13 cellular contexts compared by ENCODE assay signal in genomic region chr2:232521524-232521923, GRCh38. TPM values are rescaled to one million over a fixed set of nuclear protein-coding genes. Genes with fewer than 3 reads are reported as not detected.
DNase-seq lines count a peak whose midpoint lies in the region; ATAC-seq, FAIRE-seq and TF ChIP-seq lines count a peak whose summit lies in the region.
"Had no signal": no experiment of that assay in that cellular context is flagged by ENCODE, and none has a peak within 500 bp of the region (broad histone marks: within the 10 kb centered on the region; RNA-seq: fewer than 3 reads in every experiment).

No MANE protein-coding gene starts in this region.

- peaks cover 0 to 35% (median 15%) of the 10 kb centered on the region in 11 experiments; a peak in 19 of 22 replicates for H4K20me1 ChIP-seq in BLaER1 treated with 17β-estradiol and CSF1 and Interleukin-3, amounts not matched to agents 10 nM and 100 nM
- peaks cover 3 to 4% of the 10 kb centered on the region in 2 experiments for H4K20me1 ChIP-seq in H1 (replicated peaks in 1 of 2; ENCODE audit: control insufficient read depth in 1 of 2, insufficient read depth in 2 of 2, low read length in 2 of 2)

- peaks cover 10% of the 10 kb centered on the region; the same call in 1 of the 2 replicates for H3K23me2 ChIP-seq in H1 (ENCODE audit: low read depth, low read length)

- no peak overlapping the region for H2BK120ac ChIP-seq in H1 (replicated peaks; ENCODE audit: low read depth, low read length)
- no peak overlapping the region for H2BK120ac ChIP-seq in neuronal stem cell (ENCODE audit: low read depth, low read length)

- no peak for TF ChIP-seq EP300 in H1 (IDR thresholded peaks at IDR 0.05; ENCODE audit: borderline replicate concordance in 1 of 2, low read depth in 2 of 2, low read length in 2 of 2)

- H2BK15ac ChIP-seq in H1 (ENCODE audit: low read length) (peak overlapping the region; percentile 72; the same call in 1 of the 2 replicates), neuronal stem cell (ENCODE audit: low read length) (no peak overlapping the region)

- H3K4ac ChIP-seq in H1 (replicated peaks; ENCODE audit: insufficient read length, low read depth, low read length) (peak overlapping the region; percentile 69), neuronal stem cell (ENCODE audit: low read length) (no peak overlapping the region)

- H2BK20ac ChIP-seq in H1 (ENCODE audit: low read length), result no peak overlapping the region

- FAIRE-seq in H1 (lab: Jason Lieb, UNC), result no peak
- FAIRE-seq: islet of Langerhans had no signal

- ATAC-seq in GM21360 (IDR thresholded peaks at IDR 0.05; ENCODE audit: unreplicated experiment), result no peak
- ATAC-seq in HG02642 (IDR thresholded peaks at IDR 0.05; ENCODE audit: poor library complexity, unreplicated experiment), result no peak

- 75% methylated on average over 15 of the region's 15 CpGs for WGBS in HUES64
- 78% methylated on average over 15 of the region's 15 CpGs; no CpG with 5 or more reads in 1 of the 2 experiments for WGBS in H1 (ENCODE audit: extremely low coverage in 1 of 2, insufficient coverage in 1 of 2, insufficient read length in 1 of 2, insufficient replicate concordance in 2 of 2, low coverage in 1 of 2, low lambda C conversion rate in 2 of 2, missing lambda C conversion rate in 1 of 2), 2 experiments
- no CpG with 5 or more reads among the region's 15 CpGs for WGBS in neuronal stem cell (ENCODE audit: extremely low coverage in 2 of 2, insufficient read length in 2 of 2, insufficient replicate concordance in 1 of 2), 2 donors

- H3K56ac ChIP-seq in H1 (replicated peaks; ENCODE audit: insufficient read length, low read depth, low read length), result no peak overlapping the region

- POLR2A ChIA-PET in H1 (lab: Charles Lee; ENCODE audit: partially characterized antibody), result interaction anchor here (1.0 to 1.3 kb wide), 3 partner anchors 20 to 35 kb away, joined by 4 read pairs; no protein-coding TSS in a partner anchor

- H4K91ac ChIP-seq in H1 (replicated peaks; ENCODE audit: insufficient read length, low read length) (no peak overlapping the region), neuronal stem cell (ENCODE audit: low read depth, low read length, poor library complexity) (no peak overlapping the region)

- peak overlapping the region; percentile 87 to 100 (median 94); a peak in 21 of 22 replicates for H3K4me2 ChIP-seq in BLaER1 treated with 17β-estradiol and CSF1 and Interleukin-3, amounts not matched to agents 10 nM and 100 nM
- H3K4me2 ChIP-seq in H1 (ENCODE audit: insufficient read depth in 1 of 2, low read depth in 2 of 2, low read length in 2 of 2) (peak overlapping the region; percentile 23 to 83; a peak in 3 of 4 replicates), neuronal stem cell (ENCODE audit: insufficient read depth, low read length, poor library complexity, severe bottlenecking) (peak overlapping the region; percentile 67)

- H2AK5ac ChIP-seq in H1 (ENCODE audit: low read depth, low read length) (no peak overlapping the region; the same call in 1 of the 2 replicates), neuronal stem cell (ENCODE audit: low read depth, low read length) (no peak overlapping the region)

- H3K9ac ChIP-seq in BLaER1 treated with 17β-estradiol and CSF1 and Interleukin-3, amounts not matched to agents 10 nM and 100 nM, result peak overlapping the region in 2 of 11 experiments; percentile 42 to 43; a peak in 1 of 22 replicates
- H3K9ac ChIP-seq in HUES64 (ENCODE audit: low read depth, low read length) (no peak overlapping the region), H1 (replicated peaks in 1 of 4; ENCODE audit: extremely low read depth in 1 of 4, low read depth in 3 of 4, low read length in 3 of 4) (no peak overlapping the region), neuronal stem cell (ENCODE audit: low read depth, low read length, poor library complexity) (peak overlapping the region; percentile 73)

- no peak overlapping the region for H2AFZ ChIP-seq in H1 (ENCODE audit: low read length)
- no peak overlapping the region for H2AFZ ChIP-seq in neuronal stem cell (ENCODE audit: low read length)

- H3K79me1 ChIP-seq in H1 (ENCODE audit: low read depth, low read length) (no peaks in the 10 kb centered on the region), neuronal stem cell (ENCODE audit: low read depth, low read length) (peaks cover 2% of the 10 kb centered on the region)

- H3K18ac ChIP-seq in H1 (ENCODE audit: extremely low read depth, low read length), result no peak overlapping the region
- peak overlapping the region; percentile 54 for H3K18ac ChIP-seq in neuronal stem cell (ENCODE audit: low read length)

- H3K14ac ChIP-seq in H1 (ENCODE audit: insufficient read length) (no peak overlapping the region), neuronal stem cell (ENCODE audit: low read length) (no peak overlapping the region)

- H4K5ac ChIP-seq in H1 (ENCODE audit: insufficient read length, low read depth, low read length), result no peak overlapping the region

- TF ChIP-seq CTCF in H1 (IDR thresholded peaks at IDR 0.05; ENCODE audit: control extremely low read depth in 1 of 3, insufficient read depth in 1 of 3, low read depth in 1 of 3, low read length in 3 of 3) (no peak), GM13977 (IDR thresholded peaks at IDR 0.05; ENCODE audit: extremely low read depth, insufficient read depth, missing control alignments) (no peak)

- no peak for DNase-seq in H1 (ENCODE audit: low read depth in 1 of 2, low spot score in 2 of 2)
- no peak for DNase-seq in neuronal stem cell (ENCODE audit: low spot score)
- DNase-seq in GM13977 (ENCODE audit: low spot score), result no peak
- DNase-seq: KG1, NCI-H1105, NCI-H2171 treated with DMSO at 0.1 percent for 48 hours had no signal

- peak overlapping the region; percentile 87; the same call in 1 of the 2 replicates for H2BK12ac ChIP-seq in H1 (ENCODE audit: low read depth, low read length)
- H2BK12ac ChIP-seq in neuronal stem cell (ENCODE audit: low read length), result peak overlapping the region; percentile 59

- CTCF ChIA-PET in H1 (lab: Charles Lee; ENCODE audit: partially characterized antibody), result interaction anchor here (0.6 to 10.6 kb wide), 41 partner anchors 13 to 928 kb away, joined by 3 to 176 read pairs (median 5); partner anchors contain the start of genes ALPI and CHRNG

- H3K27me3 ChIP-seq in BLaER1 treated with 17β-estradiol and CSF1 and Interleukin-3, amounts not matched to agents 10 nM and 100 nM, result peaks cover 33 to 47% (median 38%) of the 10 kb centered on the region in 11 experiments
- peaks cover 70% of the 10 kb centered on the region for H3K27me3 ChIP-seq in HUES64 (ENCODE audit: insufficient read depth, low read length)
- peaks cover 19 to 43% (median 37%) of the 10 kb centered on the region in 4 experiments for H3K27me3 ChIP-seq in H1 (replicated peaks in 1 of 4; ENCODE audit: control insufficient read depth in 3 of 4, extremely low read depth in 1 of 4, insufficient read depth in 3 of 4, low read length in 3 of 4)
- H3K27me3 ChIP-seq in neuronal stem cell (ENCODE audit: control insufficient read depth in 3 of 3, insufficient read depth in 3 of 3, low read depth in 1 of 3, low read length in 3 of 3), result peaks cover 17 to 77% (median 33%) of the 10 kb centered on the region in 3 experiments

- no peaks in the 10 kb centered on the region for H3K9me3 ChIP-seq in BLaER1 treated with 17β-estradiol and CSF1 and Interleukin-3, amounts not matched to agents 10 nM and 100 nM (replicated peaks in 1 of 11)
- H3K9me3 ChIP-seq in HUES64 (ENCODE audit: insufficient read depth, low read depth, low read length) (no peaks in the 10 kb centered on the region), H1 (ENCODE audit: insufficient read depth in 2 of 2, low read depth in 1 of 2, low read length in 1 of 2) (no peaks in the 10 kb centered on the region), neuronal stem cell (replicated peaks in 1 of 2; ENCODE audit: control insufficient read depth in 2 of 2, insufficient read depth in 1 of 2, low read depth in 1 of 2, low read length in 2 of 2) (no peaks in the 10 kb centered on the region)

- peak overlapping the region; percentile 35; the same call in 1 of the 2 replicates for H4K8ac ChIP-seq in H1 (ENCODE audit: extremely low read depth, insufficient read depth, low read length)
- H4K8ac ChIP-seq in neuronal stem cell (ENCODE audit: low read depth, low read length), result no peak overlapping the region

- H3K27ac ChIP-seq in BLaER1 treated with 17β-estradiol and CSF1 and Interleukin-3, amounts not matched to agents 10 nM and 100 nM, result no peak overlapping the region
- H3K27ac ChIP-seq in HUES64 (ENCODE audit: low read depth, low read length), result no peak overlapping the region
- H3K27ac ChIP-seq in H1 (ENCODE audit: low read depth, low read length), result no peak overlapping the region
- no peak overlapping the region for H3K27ac ChIP-seq in neuronal stem cell (replicated peaks; ENCODE audit: low read length)

- in situ Hi-C loops in GM13977 (cut with MboI; ENCODE audit: low pct_unique_long_range_greater_than_20kb, low sequenced_read_pairs, unreplicated experiment), result no loop called here

- TF ChIP-seq POLR2A in H1 (IDR thresholded peaks at IDR 0.05; ENCODE audit: control extremely low read depth in 1 of 2, low read depth in 2 of 2, low read length in 2 of 2), result no peak

- TF ChIP-seq RAD21 in H1 (IDR thresholded peaks at IDR 0.05 in 1 of 2, conservative IDR thresholded peaks at IDR 0.05 in 1 of 2; ENCODE audit: low read depth in 2 of 2, low read length in 2 of 2), result no peak

- H3K4me1 ChIP-seq in BLaER1 treated with 17β-estradiol and CSF1 and Interleukin-3, amounts not matched to agents 10 nM and 100 nM, result peaks cover 21 to 46% (median 38%) of the 10 kb centered on the region in 10 experiments; a peak in 19 of 20 replicates
- H3K4me1 ChIP-seq in HUES64 (ENCODE audit: insufficient read depth, low read length) (peaks cover 3% of the 10 kb centered on the region), H1 (replicated peaks in 1 of 4; ENCODE audit: control insufficient read depth in 3 of 4, insufficient read depth in 4 of 4, low read length in 3 of 4) (peaks cover 0 to 22% (median 9%) of the 10 kb centered on the region in 4 experiments; a peak in 6 of 7 replicates), neuronal stem cell (ENCODE audit: control insufficient read depth in 2 of 2, insufficient read depth in 1 of 2, low read depth in 1 of 2, low read length in 2 of 2) (peaks cover 6 to 13% of the 10 kb centered on the region in 2 donors)

- H2BK5ac ChIP-seq in H1 (ENCODE audit: low read depth, low read length) (no peak overlapping the region), neuronal stem cell (ENCODE audit: low read length) (no peak overlapping the region)

- no peaks in the 10 kb centered on the region for H3K36me3 ChIP-seq in BLaER1 treated with 17β-estradiol and CSF1 and Interleukin-3, amounts not matched to agents 10 nM and 100 nM
- H3K36me3 ChIP-seq in HUES64 (ENCODE audit: insufficient read depth, low read length) (no peaks in the 10 kb centered on the region), H1 (ENCODE audit: control insufficient read depth in 2 of 4, insufficient read depth in 4 of 4, low read length in 3 of 4) (no peaks in the 10 kb centered on the region), neuronal stem cell (replicated peaks in 1 of 2; ENCODE audit: control insufficient read depth in 2 of 2, insufficient read depth in 2 of 2, low read length in 2 of 2) (no peaks in the 10 kb centered on the region)

- H3K4me3 ChIP-seq in BLaER1 treated with 17β-estradiol and CSF1 and Interleukin-3, amounts not matched to agents 10 nM and 100 nM, result peak overlapping the region in 3 of 10 experiments; percentile 48 to 56 (median 51); a peak in 6 of 20 replicates
- H3K4me3 ChIP-seq in HUES64 (ENCODE audit: low read length), result peak overlapping the region; percentile 37; the same call in 1 of the 2 replicates
- H3K4me3 ChIP-seq in H1 (ENCODE audit: extremely low read depth in 1 of 4, insufficient read depth in 2 of 4, low read depth in 3 of 4, low read length in 4 of 4), result peak overlapping the region in 1 of 4 experiments; percentile 55; a peak in 2 of 8 replicates
- no peak overlapping the region for H3K4me3 ChIP-seq in neuronal stem cell (ENCODE audit: low read length in 2 of 2)

- no peak overlapping the region for H3K23ac ChIP-seq in H1 (ENCODE audit: insufficient read length)
- no peak overlapping the region for H3K23ac ChIP-seq in neuronal stem cell (ENCODE audit: low read depth, low read length, poor library complexity)

- no peaks in the 10 kb centered on the region for H3K79me2 ChIP-seq in H1 (ENCODE audit: control insufficient read depth in 1 of 2, insufficient read depth in 2 of 2, low read length in 2 of 2)

RNA-seq across cellular contexts. Expression of gene PRSS56, which starts 1.3 kb away (rescaled TPM):
- polyA plus RNA-seq in HUES64 (2013, experiment 1 of 2), result 0.10 TPM
- not detected for polyA plus RNA-seq in HUES64 (2013, experiment 2 of 2)
- total RNA-seq in H1 (2021; fragmentation: NEBNext Ultra II Directional; extraction: Animal tissue kit (Norgen Biotek cat#: 25700)), result not detected in 2 replicates
- 0.03 and 0.11 TPM in 2 replicates for polyA plus RNA-seq in H1 (2011; rRNA removed)
- 0.09 TPM for polyA plus RNA-seq in H1 (2011; cell fraction: cytosol; rRNA removed)
- 0.14 TPM for polyA plus RNA-seq in H1 (2011; cell fraction: nucleus; rRNA removed)
- 0.17 TPM in 1 of 4 replicates, not detected in the others for polyA plus RNA-seq in H1 (2012, experiment 1 of 2)
- polyA plus RNA-seq in H1 (2012, experiment 2 of 2), result not detected
- not detected for polyA plus RNA-seq in H1 (2013, experiment 1 of 2)
- not detected for polyA plus RNA-seq in H1 (2013, experiment 2 of 2)
- not detected in 2 replicates for polyA minus RNA-seq in H1 (2011; rRNA and poly(A)+ RNA removed)
- not detected for polyA minus RNA-seq in H1 (2011; cell fraction: cytosol; rRNA and poly(A)+ RNA removed)
- not detected for polyA minus RNA-seq in H1 (2011; cell fraction: nucleus; rRNA and poly(A)+ RNA removed)
- not detected for polyA plus RNA-seq in neuronal stem cell (2013, experiment 1 of 2)
- not detected for polyA plus RNA-seq in neuronal stem cell (2013, experiment 2 of 2)
- polyA plus RNA-seq: BJ had no signal

RNA-seq across cellular contexts. Expression of gene CHRND, which starts 4.4 kb away (rescaled TPM):
- 0.05 TPM for polyA plus RNA-seq in HUES64 (2013, experiment 1 of 2)
- 0.19 TPM for polyA plus RNA-seq in HUES64 (2013, experiment 2 of 2)
- not detected in 2 replicates for total RNA-seq in H1 (2021; fragmentation: NEBNext Ultra II Directional; extraction: Animal tissue kit (Norgen Biotek cat#: 25700))
- polyA plus RNA-seq in H1 (2011; rRNA removed), result 0.11 and 0.24 TPM in 2 replicates
- 0.21 TPM for polyA plus RNA-seq in H1 (2011; cell fraction: cytosol; rRNA removed)
- 0.40 TPM for polyA plus RNA-seq in H1 (2011; cell fraction: nucleus; rRNA removed)
- polyA plus RNA-seq in H1 (2012, experiment 1 of 2), result 0.09 to 0.27 TPM (median 0.13 TPM) in 3 of 4 replicates, not detected in the other
- polyA plus RNA-seq in H1 (2012, experiment 2 of 2), result 0.35 TPM
- 0.12 TPM for polyA plus RNA-seq in H1 (2013, experiment 1 of 2)
- 0.11 TPM for polyA plus RNA-seq in H1 (2013, experiment 2 of 2)
- polyA minus RNA-seq in H1 (2011; rRNA and poly(A)+ RNA removed), result 0.06 TPM in 1 of 2 replicates, not detected in the other
- not detected for polyA minus RNA-seq in H1 (2011; cell fraction: cytosol; rRNA and poly(A)+ RNA removed)
- not detected for polyA minus RNA-seq in H1 (2011; cell fraction: nucleus; rRNA and poly(A)+ RNA removed)
- 0.18 TPM for polyA plus RNA-seq in neuronal stem cell (2013, experiment 1 of 2)
- polyA plus RNA-seq in neuronal stem cell (2013, experiment 2 of 2), result 0.14 TPM
- polyA plus RNA-seq: BJ had no signal

RNA-seq across cellular contexts. Expression of gene CHRNG, which starts 18.0 kb away (rescaled TPM):
- not detected for polyA plus RNA-seq in HUES64 (2013, experiment 1 of 2)
- polyA plus RNA-seq in HUES64 (2013, experiment 2 of 2), result not detected
- total RNA-seq in H1 (2021; fragmentation: NEBNext Ultra II Directional; extraction: Animal tissue kit (Norgen Biotek cat#: 25700)), result not detected in 2 replicates
- 0.05 TPM in 2 replicates for polyA plus RNA-seq in H1 (2011; rRNA removed)
- polyA plus RNA-seq in H1 (2011; cell fraction: cytosol; rRNA removed), result 0.08 TPM
- 0.14 TPM for polyA plus RNA-seq in H1 (2011; cell fraction: nucleus; rRNA removed)
- 0.09 to 0.12 TPM in 2 of 4 replicates, not detected in the others for polyA plus RNA-seq in H1 (2012, experiment 1 of 2)
- not detected for polyA plus RNA-seq in H1 (2012, experiment 2 of 2)
- 0.02 TPM for polyA plus RNA-seq in H1 (2013, experiment 1 of 2)
- not detected for polyA plus RNA-seq in H1 (2013, experiment 2 of 2)
- polyA minus RNA-seq in H1 (2011; rRNA and poly(A)+ RNA removed), result not detected in 2 replicates
- not detected for polyA minus RNA-seq in H1 (2011; cell fraction: cytosol; rRNA and poly(A)+ RNA removed)
- polyA minus RNA-seq in H1 (2011; cell fraction: nucleus; rRNA and poly(A)+ RNA removed), result not detected
- not detected for polyA plus RNA-seq in neuronal stem cell (2013, experiment 1 of 2)
- not detected for polyA plus RNA-seq in neuronal stem cell (2013, experiment 2 of 2)
- total RNA-seq: cerebellum had no signal
- polyA plus RNA-seq: BJ had no signal

RNA-seq across cellular contexts. Expression of gene TIGD1, which starts 28.8 kb away (rescaled TPM):
- 4.6 TPM for polyA plus RNA-seq in HUES64 (2013, experiment 1 of 2)
- 4.8 TPM for polyA plus RNA-seq in HUES64 (2013, experiment 2 of 2)
- total RNA-seq in H1 (2021; fragmentation: NEBNext Ultra II Directional; extraction: Animal tissue kit (Norgen Biotek cat#: 25700)), result 7.9 and 8.3 TPM in 2 replicates
- 4.2 and 4.7 TPM in 2 replicates for polyA plus RNA-seq in H1 (2011; rRNA removed)
- 6.3 TPM for polyA plus RNA-seq in H1 (2011; cell fraction: cytosol; rRNA removed)
- 7.5 TPM for polyA plus RNA-seq in H1 (2011; cell fraction: nucleus; rRNA removed)
- 4.8 to 7.0 TPM (median 5.5 TPM) in 4 replicates for polyA plus RNA-seq in H1 (2012, experiment 1 of 2)
- polyA plus RNA-seq in H1 (2012, experiment 2 of 2), result 1.2 TPM
- polyA plus RNA-seq in H1 (2013, experiment 1 of 2), result 8.7 TPM
- polyA plus RNA-seq in H1 (2013, experiment 2 of 2), result 7.2 TPM
- 5.9 and 6.4 TPM in 2 replicates for polyA minus RNA-seq in H1 (2011; rRNA and poly(A)+ RNA removed)
- 4.4 TPM for polyA minus RNA-seq in H1 (2011; cell fraction: cytosol; rRNA and poly(A)+ RNA removed)
- polyA minus RNA-seq in H1 (2011; cell fraction: nucleus; rRNA and poly(A)+ RNA removed), result 25.9 TPM
- polyA plus RNA-seq in neuronal stem cell (2013, experiment 1 of 2), result 10.3 TPM
- 10.3 TPM for polyA plus RNA-seq in neuronal stem cell (2013, experiment 2 of 2)

RNA-seq across cellular contexts. Expression of gene EIF4E2, which starts 29.0 kb away (rescaled TPM):
- 85.0 TPM for polyA plus RNA-seq in HUES64 (2013, experiment 1 of 2)
- 104 TPM for polyA plus RNA-seq in HUES64 (2013, experiment 2 of 2)
- 114 and 116 TPM in 2 replicates for total RNA-seq in H1 (2021; fragmentation: NEBNext Ultra II Directional; extraction: Animal tissue kit (Norgen Biotek cat#: 25700))
- polyA plus RNA-seq in H1 (2011; rRNA removed), result 38.0 and 39.4 TPM in 2 replicates
- 53.4 TPM for polyA plus RNA-seq in H1 (2011; cell fraction: cytosol; rRNA removed)
- polyA plus RNA-seq in H1 (2011; cell fraction: nucleus; rRNA removed), result 49.3 TPM
- polyA plus RNA-seq in H1 (2012, experiment 1 of 2), result 113 to 126 TPM (median 115 TPM) in 4 replicates
- polyA plus RNA-seq in H1 (2012, experiment 2 of 2), result 73.3 TPM
- polyA plus RNA-seq in H1 (2013, experiment 1 of 2), result 56.9 TPM
- 59.0 TPM for polyA plus RNA-seq in H1 (2013, experiment 2 of 2)
- polyA minus RNA-seq in H1 (2011; rRNA and poly(A)+ RNA removed), result 40.4 and 45.9 TPM in 2 replicates
- 27.6 TPM for polyA minus RNA-seq in H1 (2011; cell fraction: cytosol; rRNA and poly(A)+ RNA removed)
- polyA minus RNA-seq in H1 (2011; cell fraction: nucleus; rRNA and poly(A)+ RNA removed), result 36.0 TPM
- 57.9 TPM for polyA plus RNA-seq in neuronal stem cell (2013, experiment 1 of 2)
- 58.5 TPM for polyA plus RNA-seq in neuronal stem cell (2013, experiment 2 of 2)
